In the genomic region with DNA sequence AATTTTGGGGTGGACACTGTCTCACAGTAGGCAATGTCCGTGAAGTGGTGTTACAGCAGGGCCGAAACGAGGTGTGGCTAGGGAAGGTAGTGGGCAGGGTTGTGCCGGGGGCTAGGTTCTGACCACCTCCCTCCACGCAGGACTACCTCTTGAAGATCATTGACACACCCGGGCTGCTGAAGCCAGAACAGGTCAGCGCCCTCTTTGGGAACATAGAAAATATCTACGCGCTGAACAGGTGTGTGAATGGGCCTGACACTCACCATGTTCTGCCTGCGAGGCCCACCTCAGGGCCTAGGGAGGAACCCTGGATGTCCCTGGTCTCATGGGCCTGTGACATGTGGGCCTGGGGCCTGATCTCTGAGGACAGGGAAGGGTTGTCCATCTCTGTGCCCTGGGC, we compare ENCODE assay signal across 22 cellular contexts. TPM values are rescaled to one million over a fixed set of nuclear protein-coding genes. Genes with fewer than 3 reads are reported as not detected.
DNase-seq lines count a peak whose midpoint lies in the region; ATAC-seq, FAIRE-seq and TF ChIP-seq lines count a peak whose summit lies in the region.
"Had no signal": no experiment of that assay in that cellular context is flagged by ENCODE, and none has a peak within 500 bp of the region (broad histone marks: within the 10 kb centered on the region; RNA-seq: fewer than 3 reads in every experiment).

No MANE protein-coding gene starts in this region.

- 91 to 100% (median 92%) methylated on average over 6 to 10 of the region's 10 CpGs for WGBS in spleen, 5 donors

- no peaks in the 10 kb centered on the region for H3K27me3 ChIP-seq in CD8-positive, alpha-beta memory T cell (ENCODE audit: insufficient read depth, low read length, poor library complexity, severe bottlenecking)
- no peaks in the 10 kb centered on the region for H3K27me3 ChIP-seq in spleen (replicated peaks in 1 of 7)
- H3K27me3 ChIP-seq: brain microvascular endothelial cell, suprapubic skin had no signal

- peaks cover 0 to 11% (median 2%) of the 10 kb centered on the region in 3 donors for H3K36me3 Mint-ChIP-seq in CD8-positive, alpha-beta memory T cell
- peaks cover 4% of the 10 kb centered on the region for H3K36me3 Mint-ChIP-seq in T-helper 17 cell (ENCODE audit: low read depth)

- no peak for DNase-seq in CD8-positive, alpha-beta memory T cell
- DNase-seq in T-helper 17 cell, result no peak
- peak; percentile 29 for DNase-seq in islet precursor cell
- DNase-seq in spleen, result peak; percentile 61
- DNase-seq in HuH-7 (ENCODE audit: low spot score), result no peak
- no peak for DNase-seq in stimulated activated CD4-positive, alpha-beta T cell treated with anti-CD3 and anti-CD28 coated beads, Interleukin-4, amount 100 ng/mL, for 4 hours
- no peak for DNase-seq in GM12892 (ENCODE audit: insufficient read length)
- DNase-seq: activated CD4-positive, CD25-positive, alpha-beta regulatory T cell; activated CD8-positive, alpha-beta T cell treated with anti-CD3 and anti-CD28 coated beads for 36 hours; activated naive CD4-positive, alpha-beta T cell; brain microvascular endothelial cell; NCI-H1105; NCI-H2081; NCI-H446; stimulated activated CD4-positive, alpha-beta T cell treated with anti-CD3 and anti-CD28 coated beads, Interleukin-1b, Interleukin-23, amount 100 ng/mL, for 48 hours had no signal

- peak overlapping the region; percentile 24 to 99 (median 86) for H3K27ac Mint-ChIP-seq in CD8-positive, alpha-beta memory T cell
- peak overlapping the region; percentile 96 for H3K27ac Mint-ChIP-seq in T-helper 17 cell
- H3K27ac Mint-ChIP-seq: activated CD8-positive, alpha-beta T cell treated with anti-CD3 and anti-CD28 coated beads for 36 hours had no signal

- intact Hi-C loops in spleen (cut with DNase I; ENCODE audit: low total_unique reads), result no loop called here

- ATAC-seq in T-helper 17 cell, result no peak
- ATAC-seq: activated CD8-positive, alpha-beta T cell treated with anti-CD3 and anti-CD28 coated beads for 36 hours; HCT116; SK-N-SH treated with all-trans-retinoic acid at 6 μM for 48 hours had no signal

- H3K9me3 ChIP-seq in CD8-positive, alpha-beta memory T cell (ENCODE audit: low read length), result no peaks in the 10 kb centered on the region
- no peaks in the 10 kb centered on the region for H3K9me3 ChIP-seq in T-helper 17 cell (ENCODE audit: control insufficient read depth, low read length, poor library complexity, severe bottlenecking)
- no peaks in the 10 kb centered on the region for H3K9me3 ChIP-seq in spleen
- H3K9me3 ChIP-seq: psoas muscle, suprapubic skin had no signal

- POLR2A ChIA-PET in CD8-positive, alpha-beta memory T cell (lab: Charles Lee), result no interaction called here

- H3K4me3 ChIP-seq in CD8-positive, alpha-beta memory T cell (ENCODE audit: low read length), result no peak overlapping the region
- H3K4me3 ChIP-seq in spleen, result no peak overlapping the region
- H3K4me3 ChIP-seq: coronary artery, psoas muscle, skin epidermis, suprapubic skin had no signal

- CTCF ChIA-PET in CD8-positive, alpha-beta memory T cell (lab: Charles Lee), result no interaction called here

- peaks cover 72 to 78% (median 74%) of the 10 kb centered on the region in 3 donors for H3K4me1 Mint-ChIP-seq in CD8-positive, alpha-beta memory T cell
- H3K4me1 Mint-ChIP-seq in T-helper 17 cell, result peaks cover 65% of the 10 kb centered on the region

- TF ChIP-seq CTCF in spleen (IDR thresholded peaks at IDR 0.05 in 8 of 11, conservative IDR thresholded peaks at IDR 0.05 in 3 of 11), result no peak

- peak overlapping the region in 3 of 7 donors; percentile 31 to 58 (median 37) for H3K4me3 Mint-ChIP-seq in CD8-positive, alpha-beta memory T cell
- peak overlapping the region; percentile 75 for H3K4me3 Mint-ChIP-seq in T-helper 17 cell
- H3K4me3 Mint-ChIP-seq: activated CD8-positive, alpha-beta T cell treated with anti-CD3 and anti-CD28 coated beads for 36 hours; IgD-negative memory B cell had no signal

- H3K4me1 ChIP-seq in CD8-positive, alpha-beta memory T cell (ENCODE audit: insufficient read depth, low read length), result peaks cover 64% of the 10 kb centered on the region
- peaks cover 10 to 68% (median 31%) of the 10 kb centered on the region in 6 donors for H3K4me1 ChIP-seq in spleen
- H3K4me1 ChIP-seq: psoas muscle had no signal

- no peak overlapping the region for H3K27ac ChIP-seq in CD8-positive, alpha-beta memory T cell (ENCODE audit: low read depth, low read length)
- peak overlapping the region in 3 of 8 donors; percentile 43 to 58 (median 45) for H3K27ac ChIP-seq in spleen
- H3K27ac ChIP-seq: brain microvascular endothelial cell, suprapubic skin had no signal

- no peaks in the 10 kb centered on the region for H3K9me3 Mint-ChIP-seq in CD8-positive, alpha-beta memory T cell
- H3K9me3 Mint-ChIP-seq: activated CD8-positive, alpha-beta T cell treated with anti-CD3 and anti-CD28 coated beads for 36 hours; IgD-negative memory B cell had no signal

- H3K36me3 ChIP-seq in CD8-positive, alpha-beta memory T cell (ENCODE audit: insufficient read depth, low read length), result no peaks in the 10 kb centered on the region
- H3K36me3 ChIP-seq in spleen, result peaks cover 0 to 68% (median 37%) of the 10 kb centered on the region in 6 donors

- TF ChIP-seq POLR2A in spleen (IDR thresholded peaks at IDR 0.05) (no peak), GM12892 (IDR thresholded peaks at IDR 0.05; ENCODE audit: low read depth, low read length) (no peak)

- FAIRE-seq in GM12892 (lab: Jason Lieb, UNC), result no peak

- no peaks in the 10 kb centered on the region for H3K27me3 Mint-ChIP-seq in CD8-positive, alpha-beta memory T cell
- H3K27me3 Mint-ChIP-seq in T-helper 17 cell, result no peaks in the 10 kb centered on the region
- H3K27me3 Mint-ChIP-seq: activated CD8-positive, alpha-beta T cell treated with anti-CD3 and anti-CD28 coated beads for 36 hours had no signal

RNA-seq across cellular contexts. Expression of gene PLEKHG3, which starts 24.6 kb away (rescaled TPM):
- total RNA-seq in CD8-positive, alpha-beta memory T cell, result 1 to 10 TPM; 4.9 to 5.0 TPM
- polyA plus RNA-seq in CD8-positive, alpha-beta memory T cell, result 61.1 TPM
- 10 to 100 TPM; 61.4 to 65.5 TPM for total RNA-seq in T-helper 17 cell
- 10 to 100 TPM; 31.5 to 77.7 (median 56.2) TPM for total RNA-seq in spleen
- 10 to 100 TPM in 2 of 3 donors, 1 to 10 TPM in 1; 4.5 to 17.1 (median 12.3) TPM for polyA plus RNA-seq in spleen
- polyA plus RNA-seq in GM12892 (2012; ENCODE audit: missing spikeins), result 0.30 TPM

Comparison
In these comparisons a context has a peak if more than half of its experiments do, and no peak if none do; other contexts are left out.
1. DNase-seq: peak in islet precursor cell (single experiment) and spleen (single experiment); none in CD8-positive, alpha-beta memory T cell (0 of 5), T-helper 17 cell (0 of 3), HuH-7 (single experiment), stimulated activated CD4-positive, alpha-beta T cell treated with anti-CD3 and anti-CD28 coated beads, Interleukin-4, amount 100 ng/mL, for 4 hours (0 of 2) and GM12892 (single experiment).
2. RNA of gene PLEKHG3, which starts 24.6 kb away (total RNA-seq): 61.4 to 65.5 TPM in T-helper 17 cell and 31.5 to 77.7 TPM in spleen; 4.9 to 5.0 TPM in CD8-positive, alpha-beta memory T cell; every median in the first group is over 4 times any median in the second.